In genomic region chr22:39197578-39197977, GRCh38 we compare ENCODE assay signal across 20 cellular contexts.
"Had no signal": no experiment of that assay in that cellular context is flagged by ENCODE, and none has a peak within 500 bp of the region (broad histone marks: within the 10 kb centered on the region; RNA-seq: fewer than 3 reads in every experiment).

No MANE protein-coding gene starts in this region.

- H3K27ac Mint-ChIP-seq: activated naive CD4-positive, alpha-beta T cell treated with anti-CD3 and anti-CD28 coated beads, Interleukin-2, amount 10 ng/mL, durations not matched to agents 7 days and 5 days; brain; mesothelial cell of epicardium; natural killer cell; progenitor cell of endocrine pancreas had no signal

- H3K4me3 Mint-ChIP-seq: activated naive CD4-positive, alpha-beta T cell treated with anti-CD3 and anti-CD28 coated beads, Interleukin-2, amount 10 ng/mL, durations not matched to agents 7 days and 5 days; brain; mesothelial cell of epicardium; natural killer cell had no signal

- H3K27me3 Mint-ChIP-seq: progenitor cell of endocrine pancreas had no signal

- H3K36me3 ChIP-seq: left lung, uterus, WERI-Rb-1 had no signal

- H3K9me3 ChIP-seq: testis, uterus had no signal

- H3K27me3 ChIP-seq: left lung, testis, uterus had no signal

- ATAC-seq: left lung, natural killer cell had no signal

- H3K36me3 Mint-ChIP-seq: activated naive CD4-positive, alpha-beta T cell treated with anti-CD3 and anti-CD28 coated beads, Interleukin-2, amount 10 ng/mL, durations not matched to agents 7 days and 5 days; brain had no signal

- H3K4me1 ChIP-seq: testis, uterus had no signal

- H3K4me1 Mint-ChIP-seq: brain, mesothelial cell of epicardium, natural killer cell had no signal

- DNase-seq: activated effector memory CD4-positive, alpha-beta T cell treated with anti-CD3 and anti-CD28 coated beads, Interleukin-2, amount 50 U/mL, for 16 hours; activated naive CD4-positive, alpha-beta T cell treated with anti-CD3 and anti-CD28 coated beads, Interleukin-2, amount 10 ng/mL, durations not matched to agents 7 days and 5 days; activated T-cell treated with anti-CD3 and anti-CD28 coated beads for 4 hours; caudate nucleus; dermis blood vessel endothelial cell; effector CD8-positive, alpha-beta T cell; foreskin melanocyte; natural killer cell; retina; stimulated activated CD4-positive, alpha-beta T cell treated with anti-CD3 and anti-CD28 coated beads, Interleukin-2, amount 100 ng/mL, for 48 hours; stimulated activated CD8-positive, alpha-beta memory T cell treated with anti-CD3 and anti-CD28 coated beads, Interleukin-4, amount 100 ng/mL, for 48 hours; stimulated activated naive CD4-positive, alpha-beta T cell; testis; trophoblast cell; uterus; WERI-Rb-1 had no signal

- H3K27ac ChIP-seq: left lung, testis, uterus, WERI-Rb-1 had no signal

- H3K4me3 ChIP-seq: left lung, testis, uterus had no signal
